In the genomic region with DNA sequence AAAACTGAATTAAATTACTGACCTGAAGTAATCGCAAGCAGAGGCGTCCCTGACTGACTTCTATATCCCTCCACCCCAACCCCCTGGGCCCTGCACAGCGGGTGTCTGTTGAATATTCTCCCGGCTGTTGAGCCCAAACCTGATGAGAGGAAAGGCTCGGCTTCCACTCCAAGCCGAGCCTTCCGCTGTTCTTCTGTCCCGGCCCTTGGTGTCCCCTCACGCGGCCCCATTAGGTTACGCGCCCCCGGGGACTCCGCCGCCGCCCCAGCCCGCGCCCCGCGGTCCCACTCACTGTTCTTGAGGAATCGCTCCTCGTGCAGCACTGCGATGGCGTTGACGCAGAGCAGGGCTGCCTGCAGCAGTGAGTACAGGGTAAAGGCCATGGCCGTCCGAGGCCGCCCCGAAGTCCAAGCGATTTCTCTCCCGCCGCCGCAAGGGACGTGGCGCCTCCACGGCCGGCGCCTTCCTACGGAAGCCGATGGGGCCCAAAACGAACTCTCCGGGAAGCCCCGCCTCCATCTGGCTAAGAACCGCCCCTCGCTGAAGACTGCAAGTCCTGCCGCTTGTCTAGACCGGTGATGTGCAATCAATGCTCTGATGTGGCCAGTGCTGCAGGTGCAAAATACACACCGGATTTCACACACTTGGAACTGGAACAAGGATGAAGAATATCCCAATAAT, we compare ENCODE assay signal across 8 cellular contexts. TPM values are rescaled to one million over a fixed set of nuclear protein-coding genes. Genes with fewer than 3 reads are reported as not detected.
DNase-seq lines count a peak whose midpoint lies in the region; ATAC-seq and TF ChIP-seq lines count a peak whose summit lies in the region.

A gene with protein sequence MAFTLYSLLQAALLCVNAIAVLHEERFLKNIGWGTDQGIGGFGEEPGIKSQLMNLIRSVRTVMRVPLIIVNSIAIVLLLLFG (minus strand): TSS at position 470 of the 681 bp plus-strand sequence. CDS start 87 bp downstream, at position 383.

- H3K4me2 ChIP-seq in mammary epithelial cell (ENCODE audit: insufficient read depth, low read depth, low read length): peak within 1 kb of the TSS; percentile 78

- BruUV-seq in mammary epithelial cell (replicated peaks; lab: Mats Ljungman, UMichigan): no TSS peak

- H4K20me1 ChIP-seq in mammary epithelial cell (ENCODE audit: insufficient read depth, low read length): no peaks in the 10 kb centered on the region

- H3K27ac ChIP-seq in ACC112 (ENCODE audit: low read depth, low read length) (peak within 1 kb of the TSS; percentile 73), WERI-Rb-1 (peak within 1 kb of the TSS; percentile 98), mammary epithelial cell (ENCODE audit: insufficient read depth, low read depth, low read length) (peak within 1 kb of the TSS; percentile 87)

- H3K9ac ChIP-seq in mammary epithelial cell (ENCODE audit: insufficient read depth, low read length): peak within 1 kb of the TSS; percentile 99

- peak; percentile 85 for DNase-seq in NCI-H2171 treated with DMSO at 0.1 percent for 48 hours (lab: John Stamatoyannopoulos, UW)
- peak; percentile 98 for DNase-seq in WERI-Rb-1
- peak; percentile 86 for DNase-seq in mammary epithelial cell
- peak; percentile 95 for DNase-seq in inferior parietal cortex (ENCODE audit: extremely low spot score)
- DNase-seq in stimulated activated CD4-positive, alpha-beta T cell treated with anti-CD3 and anti-CD28 coated beads, Interleukin-12 subunit alpha, Interleukin-12 subunit beta, amount 100 ng/mL, for 24 hours (ENCODE audit: low read depth in 2 of 2): peak; percentile 78 to 93

- H3K9me3 ChIP-seq in WERI-Rb-1 (ENCODE audit: severe bottlenecking): no peaks in the 10 kb centered on the region
- H3K9me3 ChIP-seq in mammary epithelial cell (replicated peaks; ENCODE audit: insufficient read depth, low read length): no peaks in the 10 kb centered on the region

- H3K4me3 ChIP-seq in ACC112 (ENCODE audit: low read depth, low read length) (peak within 1 kb of the TSS; percentile 91), WERI-Rb-1 (ENCODE audit: low read depth, low read length) (peak within 1 kb of the TSS; percentile 99), mammary epithelial cell (replicated peaks in 1 of 3; ENCODE audit: insufficient read depth in 1 of 3, low read depth in 2 of 3, low read length in 3 of 3) (peak within 1 kb of the TSS; percentile 87 to 100 (median 95))

- intact Hi-C loops in mammary epithelial cell (cut with micrococcal nuclease): loop anchor here (1.0 kb wide), 1 partner anchor 26 kb away; a partner anchor contains a TSS

- dilution Hi-C loops in mammary epithelial cell (cut with HindIII; ENCODE audit: low sequenced_read_pairs): no loop called here

- H3K79me2 ChIP-seq in ACC112 (ENCODE audit: control insufficient read depth, insufficient read depth, low read length, unreplicated experiment) (peaks cover 51% of the 10 kb centered on the region), mammary epithelial cell (ENCODE audit: insufficient read depth, low read length) (peaks cover 51% of the 10 kb centered on the region)

- H3K27me3 ChIP-seq in ACC112 (ENCODE audit: insufficient read depth, low read length) (peaks cover 15% of the 10 kb centered on the region; the same call in 1 of the 2 replicates), WERI-Rb-1 (ENCODE audit: insufficient read depth, low read depth, severe bottlenecking) (no peaks in the 10 kb centered on the region), mammary epithelial cell (ENCODE audit: insufficient read depth, low read length) (no peaks in the 10 kb centered on the region)

- WGBS in mammary epithelial cell (ENCODE audit: low coverage, missing lambda C conversion rate): under 1% methylated on average over 30 of the region's 48 CpGs

- peak; percentile 89 for ATAC-seq in GM18867 (IDR thresholded peaks at IDR 0.05; ENCODE audit: unreplicated experiment)
- peak; percentile 87 for ATAC-seq in HG03103 (IDR thresholded peaks at IDR 0.05; ENCODE audit: low read depth, unreplicated experiment)

- CTCF ChIA-PET in mammary epithelial cell (lab: Charles Lee; ENCODE audit: low non-redundant PET): no interaction called here

- H2AFZ ChIP-seq in ACC112 (ENCODE audit: low read length, unreplicated experiment) (peak within 1 kb of the TSS; percentile 84), mammary epithelial cell (ENCODE audit: low read depth, low read length) (peak within 1 kb of the TSS; percentile 96)

- in situ Hi-C loops in mammary epithelial cell (cut with MboI; ENCODE audit: low sequenced_read_pairs in 2 of 2): no loop called here

- TF ChIP-seq CTCF in WERI-Rb-1 (IDR thresholded peaks at IDR 0.05; ENCODE audit: low read depth, low read length) (no peak), mammary epithelial cell (conservative IDR thresholded peaks at IDR 0.05 in 1 of 2, IDR thresholded peaks at IDR 0.05 in 1 of 2; ENCODE audit: extremely low read depth in 1 of 2, insufficient read depth in 1 of 2, low read depth in 1 of 2, low read length in 2 of 2) (no peak)

- peaks cover 9% of the 10 kb centered on the region; the same call in 1 of the 2 replicates for H3K36me3 ChIP-seq in ACC112 (ENCODE audit: insufficient read depth, low read length)
- H3K36me3 ChIP-seq in WERI-Rb-1: peaks cover 27% of the 10 kb centered on the region
- H3K36me3 ChIP-seq in mammary epithelial cell (ENCODE audit: insufficient read depth, low read length): no peaks in the 10 kb centered on the region

- H3K4me1 ChIP-seq in ACC112 (ENCODE audit: control insufficient read depth, insufficient read depth, low read length, unreplicated experiment) (peaks cover 13% of the 10 kb centered on the region), mammary epithelial cell (ENCODE audit: insufficient read depth, low read length) (peaks cover 7% of the 10 kb centered on the region)

RNA-seq across cellular contexts. Expression of the gene that starts here (rescaled TPM):
- total RNA-seq in mammary epithelial cell: 10 to 100 TPM; 13.2 to 15.2 TPM
- 8.8 TPM for polyA plus RNA-seq in mammary epithelial cell
- polyA minus RNA-seq in mammary epithelial cell: 11.1 TPM

Comparison
In these comparisons a context has a peak if more than half of its experiments do, and no peak if none do; other contexts are left out.
1. Peak in every context shown above with its lines: DNase-seq, ATAC-seq, H3K4me3 ChIP-seq and H3K27ac ChIP-seq.